Comparison of ENCODE assay signal across 21 cellular contexts in the genomic region with DNA sequence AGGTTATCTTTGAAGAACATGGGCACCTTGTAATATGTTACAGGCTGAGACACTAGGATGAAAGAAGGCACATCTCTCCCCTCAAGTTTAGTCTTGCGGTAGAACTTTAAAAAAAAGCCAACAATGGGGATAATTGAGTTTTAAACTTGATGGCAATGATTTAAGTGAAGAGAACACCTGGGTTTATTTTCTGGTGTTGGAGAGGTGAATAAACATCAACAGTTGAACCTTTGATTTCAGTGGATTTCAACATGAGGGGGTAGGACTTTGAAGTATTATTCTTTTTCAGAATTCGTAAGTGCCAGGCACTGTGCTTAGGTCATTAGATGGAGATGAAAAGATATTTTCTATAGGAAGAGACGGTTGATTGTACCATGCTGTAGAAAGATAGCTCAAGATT. TPM values are rescaled to one million over a fixed set of nuclear protein-coding genes. Genes with fewer than 3 reads are reported as not detected.
DNase-seq lines count a peak whose midpoint lies in the region; ATAC-seq and TF ChIP-seq lines count a peak whose summit lies in the region.
"Had no signal": no experiment of that assay in that cellular context is flagged by ENCODE, and none has a peak within 500 bp of the region (broad histone marks: within the 10 kb centered on the region; RNA-seq: fewer than 3 reads in every experiment).

No MANE protein-coding gene starts in this region.

- no peak for DNase-seq in activated CD4-positive, alpha-beta T cell treated with anti-CD3 and anti-CD28 coated beads for 36 hours
- DNase-seq in activated CD4-positive, alpha-beta T cell treated with anti-CD3 and anti-CD28 coated beads, Interleukin-2, amount 10 ng/mL, durations not matched to agents 24 days and 14 days, result no peak
- DNase-seq in Panc1 (ENCODE audit: low read depth, low spot score), result no peak
- no peak for DNase-seq in central memory CD8-positive, alpha-beta T cell (ENCODE audit: low spot score in 2 of 2)
- DNase-seq in progenitor cell of endocrine pancreas (ENCODE audit: low spot score, unreplicated experiment), result no peak
- DNase-seq in activated CD4-positive, CD25-positive, alpha-beta regulatory T cell (lab: John Stamatoyannopoulos, UW), result no peak
- DNase-seq in dedifferentiated amniotic fluid mesenchymal stem cell (ENCODE audit: extremely low spot score), result no peak
- no peak for DNase-seq in activated CD4-positive, alpha-beta T cell treated with anti-CD3 and anti-CD28 coated beads for 48 hours
- DNase-seq: activated T-cell treated with anti-CD3 and anti-CD28 coated beads for 4 hours, COR-L47, GDM1, head of caudate nucleus, kidney, mesendoderm, NCI-H1930, NCI-H524, SW 1271, upper lobe of left lung had no signal

- H3K9me3 Mint-ChIP-seq in activated CD4-positive, alpha-beta T cell treated with anti-CD3 and anti-CD28 coated beads for 36 hours (ENCODE audit: low read depth), result no peaks in the 10 kb centered on the region
- no peaks in the 10 kb centered on the region for H3K9me3 Mint-ChIP-seq in activated CD4-positive, alpha-beta T cell treated with anti-CD3 and anti-CD28 coated beads, Interleukin-2, amount 10 ng/mL, durations not matched to agents 24 days and 14 days
- H3K9me3 Mint-ChIP-seq in central memory CD8-positive, alpha-beta T cell, result no peaks in the 10 kb centered on the region
- no peaks in the 10 kb centered on the region for H3K9me3 Mint-ChIP-seq in progenitor cell of endocrine pancreas (ENCODE audit: low read depth)
- H3K9me3 Mint-ChIP-seq: GM23338 had no signal

- peaks cover 77% of the 10 kb centered on the region for H3K36me3 Mint-ChIP-seq in activated CD4-positive, alpha-beta T cell treated with anti-CD3 and anti-CD28 coated beads for 36 hours (ENCODE audit: low read depth)
- peaks cover 59% of the 10 kb centered on the region for H3K36me3 Mint-ChIP-seq in activated CD4-positive, alpha-beta T cell treated with anti-CD3 and anti-CD28 coated beads, Interleukin-2, amount 10 ng/mL, durations not matched to agents 24 days and 14 days (ENCODE audit: low read depth)
- H3K36me3 Mint-ChIP-seq in central memory CD8-positive, alpha-beta T cell (ENCODE audit: insufficient read depth), result peaks cover 62% of the 10 kb centered on the region
- peaks cover 28% of the 10 kb centered on the region for H3K36me3 Mint-ChIP-seq in progenitor cell of endocrine pancreas (ENCODE audit: insufficient read depth)

- no peak for ATAC-seq in activated CD4-positive, alpha-beta T cell treated with anti-CD3 and anti-CD28 coated beads for 36 hours
- ATAC-seq in Panc1, result no peak
- no peak for ATAC-seq in central memory CD8-positive, alpha-beta T cell (replicated peaks; ENCODE audit: extremely low read depth, poor library complexity, severe bottlenecking)
- ATAC-seq: activated CD4-positive, CD25-positive, alpha-beta regulatory T cell treated with anti-CD3 and anti-CD28 coated beads, Interleukin-2, amount 50 U/mL, for 24 hours; GM23338 had no signal

- no peaks in the 10 kb centered on the region for H3K9me3 ChIP-seq in Panc1 (ENCODE audit: control insufficient read depth, insufficient read depth, low read depth, low read length)
- H3K9me3 ChIP-seq: upper lobe of left lung had no signal

- H3K27me3 ChIP-seq in Panc1 (ENCODE audit: control insufficient read depth, insufficient read depth, low read length), result no peaks in the 10 kb centered on the region
- H3K27me3 ChIP-seq: upper lobe of left lung had no signal

- no TSS peak for BruUV-seq in Panc1 (replicated peaks; lab: Mats Ljungman, UMichigan)

- H3K27ac Mint-ChIP-seq in activated CD4-positive, alpha-beta T cell treated with anti-CD3 and anti-CD28 coated beads for 36 hours, result peak overlapping the region; percentile 84
- H3K27ac Mint-ChIP-seq in activated CD4-positive, alpha-beta T cell treated with anti-CD3 and anti-CD28 coated beads, Interleukin-2, amount 10 ng/mL, durations not matched to agents 24 days and 14 days, result no peak overlapping the region
- peak overlapping the region; percentile 91 for H3K27ac Mint-ChIP-seq in central memory CD8-positive, alpha-beta T cell (ENCODE audit: low read depth)
- peak overlapping the region; percentile 51 for H3K27ac Mint-ChIP-seq in progenitor cell of endocrine pancreas

- CTCF ChIA-PET in activated CD4-positive, alpha-beta T cell treated with anti-CD3 and anti-CD28 coated beads for 36 hours (lab: Charles Lee), result interaction anchor here (1.3 to 2.3 kb wide), 3 partner anchors 9 to 11 kb away, joined by 4 to 6 read pairs (median 6); no protein-coding TSS in a partner anchor
- CTCF ChIA-PET in Panc1 (lab: Charles Lee), result no interaction called here

- peaks cover 37% of the 10 kb centered on the region for H3K4me1 ChIP-seq in Panc1 (ENCODE audit: control insufficient read depth, insufficient read depth, low read length)

- peaks cover 95% of the 10 kb centered on the region for H3K4me1 Mint-ChIP-seq in activated CD4-positive, alpha-beta T cell treated with anti-CD3 and anti-CD28 coated beads for 36 hours
- peaks cover 58% of the 10 kb centered on the region for H3K4me1 Mint-ChIP-seq in activated CD4-positive, alpha-beta T cell treated with anti-CD3 and anti-CD28 coated beads, Interleukin-2, amount 10 ng/mL, durations not matched to agents 24 days and 14 days
- peaks cover 86% of the 10 kb centered on the region for H3K4me1 Mint-ChIP-seq in central memory CD8-positive, alpha-beta T cell
- H3K4me1 Mint-ChIP-seq in progenitor cell of endocrine pancreas (ENCODE audit: low read depth), result peaks cover 29% of the 10 kb centered on the region

- no peaks in the 10 kb centered on the region for H3K27me3 Mint-ChIP-seq in activated CD4-positive, alpha-beta T cell treated with anti-CD3 and anti-CD28 coated beads for 36 hours
- H3K27me3 Mint-ChIP-seq in activated CD4-positive, alpha-beta T cell treated with anti-CD3 and anti-CD28 coated beads, Interleukin-2, amount 10 ng/mL, durations not matched to agents 24 days and 14 days, result no peaks in the 10 kb centered on the region
- H3K27me3 Mint-ChIP-seq in central memory CD8-positive, alpha-beta T cell, result no peaks in the 10 kb centered on the region
- H3K27me3 Mint-ChIP-seq in progenitor cell of endocrine pancreas, result no peaks in the 10 kb centered on the region

- in situ Hi-C loops in Panc1 (cut with HindIII; ENCODE audit: low pct_unique_long_range_greater_than_20kb, low sequenced_read_pairs), result no loop called here

- intact Hi-C loops in activated CD4-positive, alpha-beta T cell treated with anti-CD3 and anti-CD28 coated beads for 36 hours (cut with DNase I, micrococcal nuclease), result no loop called here
- intact Hi-C loops in activated CD4-positive, alpha-beta T cell treated with anti-CD3 and anti-CD28 coated beads, Interleukin-2, amount 10 ng/mL, durations not matched to agents 24 days and 14 days (cut with micrococcal nuclease), result loop anchor here (2.0 kb wide), 1 partner anchor 15 kb away; no protein-coding TSS in a partner anchor
- intact Hi-C loops in Panc1 (cut with micrococcal nuclease; ENCODE audit: unreplicated experiment), result no loop called here

- no peak overlapping the region for H3K4me3 ChIP-seq in Panc1 (ENCODE audit: low read depth in 2 of 2, low read length in 2 of 2)
- H3K4me3 ChIP-seq: coronary artery, GM23338, upper lobe of left lung had no signal

- TF ChIP-seq CTCF in Panc1 (IDR thresholded peaks at IDR 0.05), result no peak
- no peak for TF ChIP-seq CTCF in progenitor cell of endocrine pancreas (IDR thresholded peaks at IDR 0.05; ENCODE audit: unreplicated experiment)

- peak overlapping the region; percentile 13; the same call in 1 of the 2 replicates for H3K27ac ChIP-seq in Panc1 (ENCODE audit: low read length)
- H3K27ac ChIP-seq: coronary artery had no signal

- POLR2A ChIA-PET in activated CD4-positive, alpha-beta T cell treated with anti-CD3 and anti-CD28 coated beads for 36 hours (lab: Charles Lee), result interaction anchor here (0.7 to 2.4 kb wide), 3 partner anchors 10 to 22 kb away, joined by 3 to 10 read pairs (median 3); partner anchors contain the start of gene HAPSTR1
- POLR2A ChIA-PET in Panc1 (lab: Charles Lee), result no interaction called here

- no peak overlapping the region for H3K4me3 Mint-ChIP-seq in activated CD4-positive, alpha-beta T cell treated with anti-CD3 and anti-CD28 coated beads for 36 hours
- no peak overlapping the region for H3K4me3 Mint-ChIP-seq in activated CD4-positive, alpha-beta T cell treated with anti-CD3 and anti-CD28 coated beads, Interleukin-2, amount 10 ng/mL, durations not matched to agents 24 days and 14 days
- peak overlapping the region; percentile 48 for H3K4me3 Mint-ChIP-seq in central memory CD8-positive, alpha-beta T cell
- no peak overlapping the region for H3K4me3 Mint-ChIP-seq in progenitor cell of endocrine pancreas (ENCODE audit: low read depth)
- H3K4me3 Mint-ChIP-seq: GM23338 had no signal

- H3K36me3 ChIP-seq in Panc1 (ENCODE audit: control insufficient read depth, insufficient read depth, low read length), result peaks cover 61% of the 10 kb centered on the region

RNA-seq across cellular contexts. Expression of gene HAPSTR1, which starts 22.3 kb away (rescaled TPM):
- 10 to 100 TPM; 42.4 to 51.4 TPM for total RNA-seq in activated CD4-positive, alpha-beta T cell treated with anti-CD3 and anti-CD28 coated beads for 36 hours
- total RNA-seq in activated CD4-positive, alpha-beta T cell treated with anti-CD3 and anti-CD28 coated beads, Interleukin-2, amount 10 ng/mL, durations not matched to agents 24 days and 14 days, result 53.4 and 54.2 TPM in 2 replicates
- total RNA-seq in Panc1 (2021; ENCODE audit: unreplicated experiment) (49.9 TPM), progenitor cell of endocrine pancreas (77.6 and 79.7 TPM in 2 replicates)
- polyA plus RNA-seq in Panc1 (2012; ENCODE audit: insufficient read length), result 15.7 TPM
